Comparison of ENCODE assay signal across 17 cellular contexts in the genomic region with DNA sequence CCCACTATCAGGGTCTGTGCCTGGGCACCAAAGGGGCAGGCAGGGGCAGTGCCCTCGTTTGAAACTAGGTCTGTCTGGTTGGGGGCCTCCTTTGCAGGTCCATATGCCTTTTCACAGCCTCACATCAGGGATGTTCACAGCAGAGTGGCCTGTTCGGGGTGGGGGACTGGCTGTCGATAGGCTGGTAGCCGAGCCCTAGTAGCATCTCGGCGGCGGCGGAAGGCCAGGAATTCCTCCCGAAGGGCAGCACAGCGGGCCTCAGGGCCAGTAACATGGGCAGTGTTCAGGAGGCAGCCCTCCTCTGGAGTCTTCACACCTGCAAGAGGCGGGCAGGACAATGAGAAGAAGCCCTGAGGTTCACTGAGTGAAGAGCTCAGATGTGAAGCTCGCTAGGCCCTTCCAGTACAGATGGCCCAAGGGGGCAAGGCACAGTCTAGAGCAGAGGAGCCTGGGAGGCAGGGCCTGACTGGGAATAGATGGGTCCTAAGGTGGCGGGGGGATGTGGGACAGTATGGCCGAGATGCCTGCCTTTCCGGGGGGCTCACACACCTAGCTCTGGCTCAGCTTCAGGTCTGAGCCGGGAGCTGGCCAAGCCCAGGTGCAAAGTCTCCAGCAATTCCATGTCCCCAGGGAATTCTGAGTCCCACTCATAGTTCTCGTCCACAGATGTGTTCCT. TPM values are rescaled to one million over a fixed set of nuclear protein-coding genes. Genes with fewer than 3 reads are reported as not detected.
A peak's percentile ranks its signal among the peaks of the same experiment; 100 is the strongest.
DNase-seq lines count a peak whose midpoint lies in the region; ATAC-seq and TF ChIP-seq lines count a peak whose summit lies in the region.
"Had no signal": no experiment of that assay in that cellular context is flagged by ENCODE, and none has a peak within 500 bp of the region (broad histone marks: within the 10 kb centered on the region; RNA-seq: fewer than 3 reads in every experiment).

No MANE protein-coding gene starts in this region.

- no peak overlapping the region for H2AFZ ChIP-seq in MM.1S (ENCODE audit: low read length)

- no peak overlapping the region for H3K4me2 ChIP-seq in MM.1S (ENCODE audit: low read depth, low read length)

- no peaks in the 10 kb centered on the region for H3K27me3 ChIP-seq in CD4-positive, alpha-beta memory T cell (ENCODE audit: insufficient read depth, low read length)
- no peaks in the 10 kb centered on the region for H3K27me3 ChIP-seq in MM.1S (replicated peaks; ENCODE audit: insufficient read depth, low read length)

- CTCF ChIA-PET in CD4-positive, alpha-beta memory T cell (lab: Charles Lee; ENCODE audit: partially characterized antibody), result interaction anchor here (1.6 to 6.9 kb wide), 4 partner anchors 8 to 104 kb away, joined by 3 to 87 read pairs (median 23); no protein-coding TSS in a partner anchor

- no peaks in the 10 kb centered on the region for H4K20me1 ChIP-seq in MM.1S (ENCODE audit: insufficient read depth, low read length)

- peak; percentile 11 for DNase-seq in GM10266 (ENCODE audit: extremely low spot score)
- no peak for DNase-seq in effector memory CD8-positive, alpha-beta T cell
- DNase-seq in naive thymus-derived CD8-positive, alpha-beta T cell, result no peak
- DNase-seq in CD4-positive, alpha-beta memory T cell, result no peak
- DNase-seq in MM.1S, result no peak
- DNase-seq in midbrain (lab: John Stamatoyannopoulos, UW), result no peak
- DNase-seq: BE2C; CD8-positive, alpha-beta memory T cell; KG1; NCI-H1105; NCI-H187 treated with DMSO at 0.1 percent for 48 hours; PC-3 had no signal

- H3K9me3 Mint-ChIP-seq in effector memory CD8-positive, alpha-beta T cell, result no peaks in the 10 kb centered on the region
- H3K9me3 Mint-ChIP-seq in naive thymus-derived CD8-positive, alpha-beta T cell, result peaks cover 0 to 2% (median 0%) of the 10 kb centered on the region in 9 donors
- H3K9me3 Mint-ChIP-seq in CD4-positive, alpha-beta memory T cell, result peaks cover 0 to 9% (median 0%) of the 10 kb centered on the region in 8 donors

- no peaks in the 10 kb centered on the region for H3K36me3 ChIP-seq in CD4-positive, alpha-beta memory T cell (ENCODE audit: insufficient read depth, low read length)
- H3K36me3 ChIP-seq in MM.1S (replicated peaks; ENCODE audit: insufficient read depth, low read length), result no peaks in the 10 kb centered on the region
- H3K36me3 ChIP-seq: BE2C had no signal

- no peak overlapping the region for H3K4me3 ChIP-seq in CD4-positive, alpha-beta memory T cell (ENCODE audit: low read length in 2 of 2)
- no peak overlapping the region for H3K4me3 ChIP-seq in MM.1S (ENCODE audit: low read length)

- POLR2A ChIA-PET in naive thymus-derived CD8-positive, alpha-beta T cell (lab: Charles Lee), result interaction anchor here (1.2 kb wide), 1 partner anchor 20 kb away, joined by 3 read pairs; no protein-coding TSS in a partner anchor
- POLR2A ChIA-PET in CD4-positive, alpha-beta memory T cell (lab: Charles Lee; ENCODE audit: partially characterized antibody), result interaction anchor here (1.4 to 5.2 kb wide), 2 partner anchors 8 to 129 kb away, joined by 3 to 26 read pairs; no protein-coding TSS in a partner anchor

- peaks cover 30% of the 10 kb centered on the region for H3K79me2 ChIP-seq in MM.1S (ENCODE audit: low read length)

- TF ChIP-seq CTCF in 22Rv1 (IDR thresholded peaks at IDR 0.05), result no peak
- no peak for TF ChIP-seq CTCF in GM10266 (IDR thresholded peaks at IDR 0.05; ENCODE audit: control insufficient read depth, insufficient read depth, low read depth, missing control alignments)
- TF ChIP-seq CTCF in MM.1S (IDR thresholded peaks at IDR 0.05; ENCODE audit: low read length), result no peak

- H3K4me3 Mint-ChIP-seq in effector memory CD8-positive, alpha-beta T cell, result no peak overlapping the region
- peak overlapping the region in 3 of 10 donors; percentile 87 to 98 (median 96) for H3K4me3 Mint-ChIP-seq in naive thymus-derived CD8-positive, alpha-beta T cell
- H3K4me3 Mint-ChIP-seq in CD4-positive, alpha-beta memory T cell, result peak overlapping the region in 2 of 8 donors; percentile 6 to 64

- intact Hi-C loops in CD4-positive, alpha-beta memory T cell (cut with micrococcal nuclease), result loop anchor here (5.0 to 10.0 kb wide), 2 partner anchors 170 to 337 kb away; a partner anchor contains a TSS

- no peak overlapping the region for H3K9ac ChIP-seq in MM.1S (ENCODE audit: low read length)

- peaks cover 31 to 33% of the 10 kb centered on the region in 2 donors for H3K4me1 Mint-ChIP-seq in effector memory CD8-positive, alpha-beta T cell (ENCODE audit: low read depth in 2 of 2)
- H3K4me1 Mint-ChIP-seq in naive thymus-derived CD8-positive, alpha-beta T cell, result peaks cover 27 to 41% (median 29%) of the 10 kb centered on the region in 4 donors
- peaks cover 13 to 41% (median 22%) of the 10 kb centered on the region in 4 donors for H3K4me1 Mint-ChIP-seq in CD4-positive, alpha-beta memory T cell

- peaks cover 0 to 18% of the 10 kb centered on the region in 2 donors for H3K27me3 Mint-ChIP-seq in effector memory CD8-positive, alpha-beta T cell
- peaks cover 0 to 7% (median 0%) of the 10 kb centered on the region in 5 donors for H3K27me3 Mint-ChIP-seq in naive thymus-derived CD8-positive, alpha-beta T cell
- H3K27me3 Mint-ChIP-seq in CD4-positive, alpha-beta memory T cell, result peaks cover 0 to 5% of the 10 kb centered on the region in 2 donors

- H3K27ac Mint-ChIP-seq in effector memory CD8-positive, alpha-beta T cell, result peak overlapping the region; percentile 81 to 100
- peak overlapping the region in 6 of 10 donors; percentile 12 to 98 (median 51) for H3K27ac Mint-ChIP-seq in naive thymus-derived CD8-positive, alpha-beta T cell
- peak overlapping the region in 3 of 7 donors; percentile 44 to 99 (median 99) for H3K27ac Mint-ChIP-seq in CD4-positive, alpha-beta memory T cell

- H3K9me3 ChIP-seq in CD4-positive, alpha-beta memory T cell (ENCODE audit: control insufficient read depth in 1 of 2, low read length in 2 of 2), result no peaks in the 10 kb centered on the region
- H3K9me3 ChIP-seq in MM.1S (replicated peaks; ENCODE audit: insufficient read depth, low read length), result no peaks in the 10 kb centered on the region
- H3K9me3 ChIP-seq: BE2C had no signal

- H3K27ac ChIP-seq in 22Rv1 (peak overlapping the region; percentile 95; the same call in 1 of the 2 replicates), MM.1S (ENCODE audit: low read length) (no peak overlapping the region)
- no peak overlapping the region for H3K27ac ChIP-seq in CD4-positive, alpha-beta memory T cell (ENCODE audit: low read depth, low read length)

- 0 out of 2 replicates have a peak, but pooled peaks cover 3% of the 10 kb centered on the region for H3F3A ChIP-seq in MM.1S (ENCODE audit: insufficient read depth, low read length)

- no peak for ATAC-seq in effector memory CD8-positive, alpha-beta T cell (replicated peaks)
- ATAC-seq in naive thymus-derived CD8-positive, alpha-beta T cell, result no peak
- no peak for ATAC-seq in activated CD4-positive, CD25-positive, alpha-beta regulatory T cell treated with anti-CD3 and anti-CD28 coated beads, Interleukin-2, amount 50 U/mL, for 24 hours
- ATAC-seq: PC-3 had no signal

- peaks cover 55% of the 10 kb centered on the region for H3K36me3 Mint-ChIP-seq in effector memory CD8-positive, alpha-beta T cell (ENCODE audit: insufficient read depth)
- H3K36me3 Mint-ChIP-seq in naive thymus-derived CD8-positive, alpha-beta T cell, result peaks cover 0 to 7% (median 0%) of the 10 kb centered on the region in 3 donors
- peaks cover 0 to 26% of the 10 kb centered on the region in 2 donors for H3K36me3 Mint-ChIP-seq in CD4-positive, alpha-beta memory T cell

- no peaks in the 10 kb centered on the region for H3K9me2 ChIP-seq in MM.1S (replicated peaks; ENCODE audit: insufficient read depth, low read length)

- H3K4me1 ChIP-seq in CD4-positive, alpha-beta memory T cell (ENCODE audit: insufficient read depth, low read length), result peaks cover 19% of the 10 kb centered on the region
- peaks cover 18% of the 10 kb centered on the region for H3K4me1 ChIP-seq in MM.1S (ENCODE audit: low read length)

RNA-seq across cellular contexts. Expression of a gene that starts 2.0 kb away (rescaled TPM):
- total RNA-seq in naive thymus-derived CD8-positive, alpha-beta T cell, result 100 to 1,000 TPM; 125 to 136 TPM
- 100 to 1,000 TPM; 477 to 825 (median 609) TPM for polyA plus RNA-seq in naive thymus-derived CD8-positive, alpha-beta T cell
- total RNA-seq in CD4-positive, alpha-beta memory T cell, result 100 to 1,000 TPM; 196 to 207 TPM
- 1,000 to 10,000 TPM; 1,014 to 1,289 TPM for polyA plus RNA-seq in CD4-positive, alpha-beta memory T cell

RNA-seq across cellular contexts. Expression of a gene that starts 18.1 kb away (rescaled TPM):
- under 1 TPM; 0.16 to 0.21 TPM for total RNA-seq in naive thymus-derived CD8-positive, alpha-beta T cell
- polyA plus RNA-seq in naive thymus-derived CD8-positive, alpha-beta T cell, result not detected
- not detected for total RNA-seq in CD4-positive, alpha-beta memory T cell
- not detected for polyA plus RNA-seq in CD4-positive, alpha-beta memory T cell
- total RNA-seq: SK-MEL-5 had no signal
- polyA plus RNA-seq: AG04450; CD8-positive, alpha-beta memory T cell had no signal

RNA-seq across cellular contexts. Expression of a gene that starts 26.7 kb away (rescaled TPM):
- not detected for total RNA-seq in naive thymus-derived CD8-positive, alpha-beta T cell
- not detected for polyA plus RNA-seq in naive thymus-derived CD8-positive, alpha-beta T cell
- not detected for total RNA-seq in CD4-positive, alpha-beta memory T cell
- not detected for polyA plus RNA-seq in CD4-positive, alpha-beta memory T cell
- total RNA-seq: CD8-positive, alpha-beta memory T cell; M059J had no signal
- polyA plus RNA-seq: AG04450; CD8-positive, alpha-beta memory T cell had no signal

RNA-seq across cellular contexts. Expression of a gene that starts 27.4 kb away (rescaled TPM):
- 1 to 10 TPM; 1.3 to 1.5 TPM for total RNA-seq in naive thymus-derived CD8-positive, alpha-beta T cell
- under 1 TPM in 1 of 3 donors, not detected in 2; 0.33 TPM for polyA plus RNA-seq in naive thymus-derived CD8-positive, alpha-beta T cell
- under 1 TPM in 1 of 2 experiments, not detected in 1; 0.67 TPM for total RNA-seq in CD4-positive, alpha-beta memory T cell
- polyA plus RNA-seq in CD4-positive, alpha-beta memory T cell, result under 1 TPM; 0.15 to 0.52 TPM
